ENCODE assay signal across 7 cellular contexts in genomic region chr4:86593726-86594558, GRCh38. TPM values are rescaled to one million over a fixed set of nuclear protein-coding genes. Genes with fewer than 3 reads are reported as not detected.
A peak's percentile ranks its signal among the peaks of the same experiment; 100 is the strongest.
DNase-seq lines count a peak whose midpoint lies in the region; ATAC-seq and TF ChIP-seq lines count a peak whose summit lies in the region.

Gene PTPN13, plus strand, starts transcription at chr4:86594315. Its CDS starts 40,942 bp downstream, at chr4:86635257.

- peak within 1 kb of the TSS; percentile 90 for H3K9ac ChIP-seq in smooth muscle cell (ENCODE audit: low read depth)

- TF ChIP-seq CTCF in WI38 (IDR thresholded peaks at IDR 0.05; ENCODE audit: low read depth, low read length) (no peak), smooth muscle cell (IDR thresholded peaks at IDR 0.05; ENCODE audit: borderline replicate concordance, insufficient read depth, poor library complexity, severe bottlenecking) (no peak)

- H3K27ac Mint-ChIP-seq in central memory CD8-positive, alpha-beta T cell (ENCODE audit: low read depth), result no peak within 1 kb of the TSS

- WGBS in smooth muscle cell (ENCODE audit: low lambda C conversion rate), result 1% methylated on average over 59 of the region's 59 CpGs

- H3K79me2 ChIP-seq in smooth muscle cell (ENCODE audit: low read depth), result peaks cover 37% of the 10 kb centered on the region

- peaks cover 2% of the 10 kb centered on the region for H3K9me3 Mint-ChIP-seq in central memory CD8-positive, alpha-beta T cell

- peaks cover 9% of the 10 kb centered on the region for H3K4me1 Mint-ChIP-seq in central memory CD8-positive, alpha-beta T cell

- peaks cover 21% of the 10 kb centered on the region for H4K20me1 ChIP-seq in smooth muscle cell (ENCODE audit: low read depth)

- H2AFZ ChIP-seq in smooth muscle cell (ENCODE audit: low read depth), result peak within 1 kb of the TSS; percentile 95

- peak within 1 kb of the TSS; percentile 96 for H3K27ac ChIP-seq in smooth muscle cell (ENCODE audit: low read depth)

- DNase-seq in NCI-H2107 treated with DMSO at 0.1 percent for 48 hours (lab: John Stamatoyannopoulos, UW; ENCODE audit: unreplicated experiment) (peak; percentile 68), iris pigment epithelial cell (ENCODE audit: low read depth) (peak; percentile 99), smooth muscle cell (lab: John Stamatoyannopoulos, UW; ENCODE audit: unreplicated experiment) (peak; percentile 96)
- no peak for DNase-seq in central memory CD8-positive, alpha-beta T cell (ENCODE audit: low spot score in 2 of 2)

- no peaks in the 10 kb centered on the region for H3K9me3 ChIP-seq in smooth muscle cell (replicated peaks; ENCODE audit: low read depth)

- H3K27me3 Mint-ChIP-seq in central memory CD8-positive, alpha-beta T cell, result peaks cover 46% of the 10 kb centered on the region

- ATAC-seq in GM18508 (IDR thresholded peaks at IDR 0.05; ENCODE audit: insufficient read depth, unreplicated experiment) (peak; percentile 83), HG02973 (IDR thresholded peaks at IDR 0.05; ENCODE audit: unreplicated experiment) (peak; percentile 96)
- ATAC-seq in central memory CD8-positive, alpha-beta T cell (replicated peaks; ENCODE audit: extremely low read depth, poor library complexity, severe bottlenecking), result peak; percentile 10

- no peaks in the 10 kb centered on the region for H3K36me3 ChIP-seq in smooth muscle cell (ENCODE audit: low read depth)

- H3F3A ChIP-seq in smooth muscle cell (ENCODE audit: low read depth), result peaks cover 14% of the 10 kb centered on the region

- no peaks in the 10 kb centered on the region for H3K27me3 ChIP-seq in smooth muscle cell (ENCODE audit: low read depth)

- H3K36me3 Mint-ChIP-seq in central memory CD8-positive, alpha-beta T cell (ENCODE audit: insufficient read depth), result no peaks in the 10 kb centered on the region

- H3K4me1 ChIP-seq in smooth muscle cell (ENCODE audit: low read depth), result peaks cover 49% of the 10 kb centered on the region

- H3K4me2 ChIP-seq in smooth muscle cell, result peak within 1 kb of the TSS; percentile 92

- H3K4me3 Mint-ChIP-seq in central memory CD8-positive, alpha-beta T cell, result peak within 1 kb of the TSS; percentile 46

- H3K4me3 ChIP-seq in WI38 (ENCODE audit: low read depth, low read length) (peak within 1 kb of the TSS; percentile 95), smooth muscle cell (peak within 1 kb of the TSS; percentile 91)

RNA-seq across cellular contexts. Expression of gene PTPN13, which starts in this region (rescaled TPM):
- 52.9 and 62.2 TPM in 2 replicates for total RNA-seq in smooth muscle cell
- 13.8 and 14.9 TPM in 2 replicates for polyA plus RNA-seq in smooth muscle cell

Comparison
In these comparisons a context has a peak if more than half of its experiments do, and no peak if none do; other contexts are left out.
1. ATAC-seq: peak in every context shown above with its lines; median percentile 96 in HG02973; 83 in GM18508; 10 in central memory CD8-positive, alpha-beta T cell.
2. DNase-seq: peak in NCI-H2107 treated with DMSO at 0.1 percent for 48 hours (single experiment), iris pigment epithelial cell (single experiment) and smooth muscle cell (single experiment); none in central memory CD8-positive, alpha-beta T cell (0 of 2).